9 cellular contexts compared by ENCODE assay signal in the genomic region with DNA sequence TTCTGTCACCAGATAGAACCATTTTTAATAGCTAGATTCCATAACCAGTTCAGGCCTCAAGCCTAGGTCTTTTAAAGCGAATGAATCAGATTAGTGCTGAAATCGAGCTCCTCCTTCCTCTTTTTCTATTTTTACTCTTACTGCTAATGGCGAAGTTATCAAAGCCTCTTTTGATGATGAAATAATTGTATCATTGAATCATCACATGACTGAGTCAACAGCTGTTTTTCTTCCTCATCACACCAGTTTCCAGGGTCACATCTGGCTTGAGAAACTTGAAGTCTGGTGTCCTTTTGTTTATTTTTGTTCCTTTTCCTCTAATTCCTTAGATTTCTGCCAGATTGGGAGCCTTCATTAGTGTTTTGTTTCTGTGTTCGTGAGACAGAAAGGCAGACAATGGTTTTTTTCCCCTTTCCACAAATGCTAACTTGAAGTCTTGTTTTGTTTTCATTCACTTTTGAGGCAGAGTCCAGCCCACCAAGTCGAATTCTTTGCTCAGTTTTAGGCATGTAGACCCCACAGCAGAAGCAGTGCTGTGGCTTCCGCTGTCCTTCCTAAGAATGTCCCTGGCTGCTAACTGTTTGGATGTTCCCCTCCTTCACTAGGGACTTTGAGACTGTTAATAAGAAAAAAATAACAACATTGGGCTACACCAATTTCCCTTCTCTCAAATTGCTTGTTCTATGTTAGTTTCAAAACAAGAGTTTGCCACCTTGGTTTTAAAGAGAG. TPM values are rescaled to one million over a fixed set of nuclear protein-coding genes. Genes with fewer than 3 reads are reported as not detected.
DNase-seq lines count a peak whose midpoint lies in the region; ATAC-seq and TF ChIP-seq lines count a peak whose summit lies in the region.
"Had no signal": no experiment of that assay in that cellular context is flagged by ENCODE, and none has a peak within 500 bp of the region (broad histone marks: within the 10 kb centered on the region; RNA-seq: fewer than 3 reads in every experiment).

No MANE protein-coding gene starts in this region.

- H3K27ac ChIP-seq in thoracic aorta, result peak overlapping the region; percentile 60 to 81

- ATAC-seq in thoracic aorta (ENCODE audit: insufficient number of reproducible peaks, low FRiP score, low read depth) (peak; percentile 76), mucosa of descending colon (no peak)

- peak; percentile 89 for DNase-seq in LHCN-M2 (ENCODE audit: low read depth)
- DNase-seq in cardiac fibroblast (ENCODE audit: low read depth in 2 of 2), result peak; percentile 86 to 91
- DNase-seq in left kidney (ENCODE audit: low read depth, low spot score), result peak; percentile 69
- DNase-seq in thoracic aorta (ENCODE audit: low spot score), result no peak
- DNase-seq in NCI-H1694 treated with DMSO at 0.1 percent for 48 hours (lab: John Stamatoyannopoulos, UW), result no peak
- no peak for DNase-seq in mucosa of descending colon
- DNase-seq in HuH-7.5 (ENCODE audit: low spot score), result no peak
- DNase-seq in NCI-H2081 treated with DMSO at 0.1 percent for 48 hours (lab: John Stamatoyannopoulos, UW), result no peak
- DNase-seq: activated CD4-positive, alpha-beta T cell treated with anti-CD3 and anti-CD28 coated beads for 1 hour had no signal

- no peak overlapping the region for H3K4me3 ChIP-seq in cardiac fibroblast (replicated peaks in 1 of 2; ENCODE audit: low read depth in 2 of 2, low read length in 2 of 2)
- no peak overlapping the region for H3K4me3 ChIP-seq in thoracic aorta
- H3K4me3 ChIP-seq in mucosa of descending colon, result no peak overlapping the region

- intact Hi-C loops in mucosa of descending colon (cut with DNase I, micrococcal nuclease), result no loop called here

- H3K27me3 ChIP-seq in thoracic aorta (replicated peaks; ENCODE audit: insufficient read depth), result no peaks in the 10 kb centered on the region

- no peak for TF ChIP-seq CTCF in cardiac fibroblast (IDR thresholded peaks at IDR 0.05; ENCODE audit: low read depth, low read length)
- no peak for TF ChIP-seq CTCF in thoracic aorta (IDR thresholded peaks at IDR 0.05)
- TF ChIP-seq CTCF in mucosa of descending colon (IDR thresholded peaks at IDR 0.05), result no peak

- no peaks in the 10 kb centered on the region for H3K9me3 ChIP-seq in thoracic aorta
- H3K9me3 ChIP-seq in mucosa of descending colon, result no peaks in the 10 kb centered on the region

- no peaks in the 10 kb centered on the region for H3K36me3 ChIP-seq in thoracic aorta
- H3K36me3 ChIP-seq in mucosa of descending colon (ENCODE audit: low read depth), result no peaks in the 10 kb centered on the region

- H3K4me1 ChIP-seq in thoracic aorta (ENCODE audit: control insufficient read depth in 1 of 2, low read depth in 2 of 2) (peaks cover 17 to 64% of the 10 kb centered on the region in 2 donors), mucosa of descending colon (ENCODE audit: low read depth) (peaks cover 14% of the 10 kb centered on the region)

RNA-seq across cellular contexts. Expression of gene FMOD, which starts 51.9 kb away (rescaled TPM):
- total RNA-seq in LHCN-M2 (2014; rRNA removed) (3.0 and 3.1 TPM in 2 replicates), thoracic aorta (100 to 1,000 TPM; 190 to 438 TPM), mucosa of descending colon (10 to 100 TPM; 26.6 to 45.7 (median 33.3) TPM)
- 2.8 TPM for polyA plus RNA-seq in LHCN-M2 (2012)

Comparison
In these comparisons a context has a peak if more than half of its experiments do, and no peak if none do; other contexts are left out.
1. DNase-seq: peak in LHCN-M2 (single experiment), cardiac fibroblast (2 of 2) and left kidney (single experiment); none in thoracic aorta (single experiment), NCI-H1694 treated with DMSO at 0.1 percent for 48 hours (single experiment), mucosa of descending colon (0 of 3), HuH-7.5 (single experiment) and NCI-H2081 treated with DMSO at 0.1 percent for 48 hours (single experiment).
2. RNA of gene FMOD, which starts 51.9 kb away (total RNA-seq): 190 to 438 TPM in thoracic aorta; 26.6 to 45.7 TPM in mucosa of descending colon and 3.0 to 3.1 TPM in LHCN-M2; every median in the first group is over 4 times any median in the second.